In the genomic region with DNA sequence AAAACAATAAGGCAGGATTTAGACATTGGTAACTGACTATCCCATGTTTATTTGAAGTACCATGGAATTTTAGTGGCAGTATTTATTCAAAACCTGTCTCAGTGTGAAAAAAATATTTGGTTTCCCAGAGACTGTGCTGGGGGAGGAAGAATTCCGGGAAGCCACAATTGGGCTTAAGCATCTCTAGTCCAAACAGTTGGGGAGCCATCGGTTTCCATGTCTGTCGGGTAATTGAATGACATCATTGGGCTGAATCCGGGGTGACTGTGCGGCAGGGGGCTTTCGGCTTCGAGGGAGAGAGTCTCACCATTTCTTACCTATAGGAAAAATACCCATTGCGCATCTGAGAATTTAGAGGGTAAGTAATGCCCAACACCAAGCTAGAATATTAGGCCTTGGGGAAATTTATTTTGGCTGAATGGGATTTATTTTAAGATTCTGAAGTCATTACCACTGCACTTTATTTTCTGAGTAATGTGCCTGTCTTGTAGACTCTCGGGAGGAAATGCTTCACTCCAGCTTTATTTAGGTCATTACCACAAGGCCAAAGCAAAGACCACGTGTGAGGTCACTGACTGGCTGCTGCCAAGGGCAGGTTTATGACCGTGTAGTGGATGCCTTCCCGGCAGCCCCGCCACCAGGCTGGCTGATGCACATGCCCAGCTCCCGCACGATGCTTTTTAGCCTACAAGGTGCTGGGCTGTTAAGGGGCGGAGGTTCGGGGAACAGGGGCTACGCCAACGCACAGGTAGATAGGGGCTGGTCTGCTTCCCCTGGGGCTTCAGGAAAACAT, we compare ENCODE assay signal across 10 cellular contexts.
DNase-seq lines count a peak whose midpoint lies in the region; ATAC-seq lines count a peak whose summit lies in the region.
"Had no signal": no experiment of that assay in that cellular context is flagged by ENCODE, and none has a peak within 500 bp of the region (broad histone marks: within the 10 kb centered on the region; RNA-seq: fewer than 3 reads in every experiment).

No MANE protein-coding gene starts in this region.

- DNase-seq in ELR (ENCODE audit: low read depth) (peak; percentile 93), T1000 (lab: John Stamatoyannopoulos, UW) (peak; percentile 48), glomerular visceral epithelial cell (ENCODE audit: extremely low spot score) (peak; percentile 90), skeletal muscle cell (ENCODE audit: low read depth) (peak; percentile 90), HuH-7.5 (ENCODE audit: low spot score) (no peak), NCI-H187 treated with DMSO at 0.1 percent for 48 hours (lab: John Stamatoyannopoulos, UW) (no peak)
- DNase-seq in activated naive CD4-positive, alpha-beta T cell treated with Interleukin-2 at 50 U/mL for 16 hours, result no peak
- DNase-seq: effector CD4-positive, alpha-beta T cell; stimulated activated naive B cell treated with anti-CD40 and anti-IgM and Interleukin-4, amounts not matched to agents 10 μg/mL and 1 μg/mL and 100 μg/mL, for 72 hours had no signal

- no peak for ATAC-seq in HG03280 (IDR thresholded peaks at IDR 0.05; ENCODE audit: unreplicated experiment)
- ATAC-seq: stimulated activated naive B cell treated with anti-CD40 and anti-IgM and Interleukin-4, amounts not matched to agents 10 μg/mL and 1 μg/mL and 100 μg/mL, for 72 hours had no signal

- no peak overlapping the region for H3K4me3 ChIP-seq in skeletal muscle cell (ENCODE audit: low read depth, low read length)

Comparison
In these comparisons a context has a peak if more than half of its experiments do, and no peak if none do; other contexts are left out.
1. DNase-seq: peak in ELR (single experiment), T1000 (single experiment), glomerular visceral epithelial cell (single experiment) and skeletal muscle cell (single experiment); none in HuH-7.5 (single experiment), activated naive CD4-positive, alpha-beta T cell treated with Interleukin-2 at 50 U/mL for 16 hours (single experiment) and NCI-H187 treated with DMSO at 0.1 percent for 48 hours (single experiment).